20 cellular contexts compared by ENCODE assay signal in the genomic region with DNA sequence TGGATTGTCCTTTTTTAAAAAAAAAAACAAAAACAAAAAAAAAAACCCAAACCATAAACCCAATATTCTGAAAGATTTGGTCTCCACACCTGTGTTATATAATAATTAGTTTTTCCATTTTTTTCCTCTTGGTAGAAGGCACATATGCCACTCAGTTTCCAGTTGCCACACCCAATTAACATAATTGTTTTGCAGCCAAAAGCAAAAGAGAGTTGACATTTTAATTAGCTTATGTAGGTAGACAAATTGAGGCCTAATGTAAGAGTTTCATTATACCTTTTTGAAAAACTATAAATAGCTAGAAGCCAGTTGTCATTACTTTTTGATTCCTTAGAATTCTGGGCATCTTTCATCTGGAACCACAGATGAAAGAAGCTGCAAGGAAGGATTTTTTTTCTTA. TPM values are rescaled to one million over a fixed set of nuclear protein-coding genes. Genes with fewer than 3 reads are reported as not detected.
A peak's percentile ranks its signal among the peaks of the same experiment; 100 is the strongest.
DNase-seq lines count a peak whose midpoint lies in the region; ATAC-seq lines count a peak whose summit lies in the region.
"Had no signal": no experiment of that assay in that cellular context is flagged by ENCODE, and none has a peak within 500 bp of the region (broad histone marks: within the 10 kb centered on the region; RNA-seq: fewer than 3 reads in every experiment).

No MANE protein-coding gene starts in this region.

- H3K9me3 Mint-ChIP-seq in activated CD8-positive, alpha-beta memory T cell treated with anti-CD3 and anti-CD28 coated beads, Interleukin-2, amount 10 ng/mL, durations not matched to agents 7 days and 5 days (ENCODE audit: low read depth): no peaks in the 10 kb centered on the region
- H3K9me3 Mint-ChIP-seq: CD4-positive, alpha-beta memory T cell; IgD-negative memory B cell had no signal

- peaks cover 6% of the 10 kb centered on the region for H3K4me1 Mint-ChIP-seq in activated CD8-positive, alpha-beta memory T cell treated with anti-CD3 and anti-CD28 coated beads, Interleukin-2, amount 10 ng/mL, durations not matched to agents 7 days and 5 days
- H3K4me1 Mint-ChIP-seq: CD14-positive monocyte had no signal

- no peak for ATAC-seq in activated CD8-positive, alpha-beta memory T cell treated with anti-CD3 and anti-CD28 coated beads, Interleukin-2, amount 10 ng/mL, durations not matched to agents 7 days and 5 days
- ATAC-seq: HCT116, HepG2 had no signal

- in situ Hi-C loops in G401 (cut with HindIII; ENCODE audit: low sequenced_read_pairs): no loop called here

- DNase-seq in NCI-H1105 treated with DMSO at 0.1 percent for 48 hours (lab: John Stamatoyannopoulos, UW) (peak; percentile 4), NCI-H1105 (lab: John Stamatoyannopoulos, UW) (no peak), G401 (ENCODE audit: low spot score) (peak; percentile 67), NCI-H69 (lab: John Stamatoyannopoulos, UW) (peak; percentile 87), cerebellum (ENCODE audit: low spot score) (peak; percentile 52), HK-2 (ENCODE audit: unreplicated experiment) (no peak)
- DNase-seq in activated CD4-positive, CD25-positive, alpha-beta regulatory T cell (lab: John Stamatoyannopoulos, UW): no peak
- no peak for DNase-seq in activated CD8-positive, alpha-beta memory T cell treated with anti-CD3 and anti-CD28 coated beads, Interleukin-2, amount 10 ng/mL, durations not matched to agents 7 days and 5 days
- DNase-seq: 8988T; Calu3; CD4-positive, alpha-beta memory T cell; DMS153; DMS79; GF-D8; GOT3; H7 had no signal

- no peaks in the 10 kb centered on the region for H3K36me3 Mint-ChIP-seq in activated CD8-positive, alpha-beta memory T cell treated with anti-CD3 and anti-CD28 coated beads, Interleukin-2, amount 10 ng/mL, durations not matched to agents 7 days and 5 days
- H3K36me3 Mint-ChIP-seq: IgD-negative memory B cell had no signal

- H3K27ac Mint-ChIP-seq in activated CD8-positive, alpha-beta memory T cell treated with anti-CD3 and anti-CD28 coated beads, Interleukin-2, amount 10 ng/mL, durations not matched to agents 7 days and 5 days: no peak overlapping the region
- H3K27ac Mint-ChIP-seq: IgD-negative memory B cell had no signal

- H3K27me3 Mint-ChIP-seq in activated CD8-positive, alpha-beta memory T cell treated with anti-CD3 and anti-CD28 coated beads, Interleukin-2, amount 10 ng/mL, durations not matched to agents 7 days and 5 days: no peaks in the 10 kb centered on the region
- H3K27me3 Mint-ChIP-seq: CD4-positive, alpha-beta memory T cell; IgD-negative memory B cell had no signal

- CTCF ChIA-PET in activated CD8-positive, alpha-beta memory T cell treated with anti-CD3 and anti-CD28 coated beads, Interleukin-2, amount 10 ng/mL, durations not matched to agents 7 days and 5 days (lab: Charles Lee): interaction anchor here (1.2 kb wide), 1 partner anchor 11 kb away, joined by 3 read pairs; no protein-coding TSS in a partner anchor

- no peak overlapping the region for H3K4me3 Mint-ChIP-seq in activated CD8-positive, alpha-beta memory T cell treated with anti-CD3 and anti-CD28 coated beads, Interleukin-2, amount 10 ng/mL, durations not matched to agents 7 days and 5 days
- H3K4me3 Mint-ChIP-seq: CD14-positive monocyte; CD4-positive, alpha-beta memory T cell; IgD-negative memory B cell had no signal

RNA-seq across cellular contexts. Expression of a gene that starts 21.0 kb away (rescaled TPM):
- 21.3 and 39.9 TPM in 2 replicates for total RNA-seq in G401 (2014; rRNA removed; shearing (Covaris generic))
- total RNA-seq in cerebellum: 68.1 TPM
- 100 to 1,000 TPM in 1 of 2 experiments, 10 to 100 TPM in 1; 90.9 to 118 TPM for total RNA-seq in activated CD8-positive, alpha-beta memory T cell treated with anti-CD3 and anti-CD28 coated beads, Interleukin-2, amount 10 ng/mL, durations not matched to agents 7 days and 5 days

RNA-seq across cellular contexts. Expression of a gene that starts 30.4 kb away (rescaled TPM):
- 2,428 and 2,919 TPM in 2 replicates for total RNA-seq in G401 (2014; rRNA removed; shearing (Covaris generic))
- 582 TPM for total RNA-seq in cerebellum
- total RNA-seq in activated CD8-positive, alpha-beta memory T cell treated with anti-CD3 and anti-CD28 coated beads, Interleukin-2, amount 10 ng/mL, durations not matched to agents 7 days and 5 days: 1,000 to 10,000 TPM in 1 of 2 experiments, 100 to 1,000 TPM in 1; 778 to 1,078 TPM

RNA-seq across cellular contexts. Expression of a gene that starts 57.5 kb away (rescaled TPM):
- total RNA-seq in G401 (2014; rRNA removed; shearing (Covaris generic)): 4.6 and 5.7 TPM in 2 replicates
- 140 TPM for total RNA-seq in cerebellum
- total RNA-seq in activated CD8-positive, alpha-beta memory T cell treated with anti-CD3 and anti-CD28 coated beads, Interleukin-2, amount 10 ng/mL, durations not matched to agents 7 days and 5 days: 10 to 100 TPM; 49.3 to 55.4 TPM

Comparison
In these comparisons a context has a peak if more than half of its experiments do, and no peak if none do; other contexts are left out.
1. DNase-seq: peak in NCI-H1105 treated with DMSO at 0.1 percent for 48 hours (single experiment), G401 (single experiment), NCI-H69 (single experiment) and cerebellum (single experiment); none in NCI-H1105 (single experiment), activated CD4-positive, CD25-positive, alpha-beta regulatory T cell (0 of 4), HK-2 (single experiment) and activated CD8-positive, alpha-beta memory T cell treated with anti-CD3 and anti-CD28 coated beads, Interleukin-2, amount 10 ng/mL, durations not matched to agents 7 days and 5 days (single experiment).